In the genomic region with DNA sequence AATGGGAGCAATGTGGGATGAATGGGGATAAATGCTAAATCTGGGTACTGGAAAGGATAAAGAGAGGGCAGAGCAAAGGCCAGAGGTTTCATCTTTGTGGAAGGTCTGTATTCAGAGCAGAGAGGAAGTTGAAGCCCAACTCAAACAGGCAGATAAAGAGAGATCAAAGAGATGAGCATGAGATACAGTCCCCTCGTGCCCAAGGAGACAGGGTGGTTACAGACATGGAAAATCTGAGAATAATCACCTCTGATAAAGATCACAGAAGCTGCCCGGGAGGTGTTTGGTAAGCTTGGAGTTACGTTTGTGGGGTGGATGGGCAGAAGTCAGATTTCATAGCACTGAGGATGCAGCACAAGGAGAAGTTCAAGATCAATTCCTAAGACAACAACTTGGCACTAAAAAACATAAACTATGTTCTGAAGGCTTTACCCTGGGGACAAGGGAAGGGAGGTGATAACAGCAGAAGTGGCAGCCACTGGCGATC, we compare ENCODE assay signal across 8 cellular contexts. TPM values are rescaled to one million over a fixed set of nuclear protein-coding genes. Genes with fewer than 3 reads are reported as not detected.
DNase-seq lines count a peak whose midpoint lies in the region; ATAC-seq and TF ChIP-seq lines count a peak whose summit lies in the region.

No MANE protein-coding gene starts in this region.

- H3K4me2 ChIP-seq in osteoblast (ENCODE audit: insufficient read depth, low read length) = peak overlapping the region; percentile 96

- no peaks in the 10 kb centered on the region for H4K20me1 ChIP-seq in osteoblast (ENCODE audit: insufficient read depth, low read length)

- peaks cover 18% of the 10 kb centered on the region for H3K4me1 ChIP-seq in osteoblast (ENCODE audit: insufficient read depth, low read length)

- ATAC-seq in HG02884 (IDR thresholded peaks at IDR 0.05; ENCODE audit: unreplicated experiment) = peak; percentile 4

- peaks cover 5% of the 10 kb centered on the region for H3K79me2 ChIP-seq in osteoblast (ENCODE audit: insufficient read depth, low read length)

- peak in 1 of 56 donors; percentile 5 for TF ChIP-seq CTCF in dorsolateral prefrontal cortex (IDR thresholded peaks at IDR 0.05 in 54 of 56, conservative IDR thresholded peaks at IDR 0.05 in 2 of 56; ENCODE audit: low read depth in 1 of 56, partially characterized antibody in 56 of 56)
- no peak for TF ChIP-seq CTCF in osteoblast (IDR thresholded peaks at IDR 0.05; ENCODE audit: extremely low read depth, low read depth, low read length)

- H3K36me3 ChIP-seq in osteoblast (ENCODE audit: insufficient read depth, low read length) = no peaks in the 10 kb centered on the region

- peak overlapping the region; percentile 96 for H2AFZ ChIP-seq in osteoblast (ENCODE audit: low read length)

- peak overlapping the region in 57 of 59 donors; percentile 26 to 89 (median 72) for H3K27ac ChIP-seq in dorsolateral prefrontal cortex
- H3K27ac ChIP-seq in osteoblast (ENCODE audit: low read depth, low read length) = peak overlapping the region; percentile 84

- H3K4me3 ChIP-seq in dorsolateral prefrontal cortex = peak overlapping the region; percentile 47 to 89 (median 68)
- H3K4me3 ChIP-seq in osteoblast (ENCODE audit: insufficient read depth, low read length) = peak overlapping the region; percentile 85

- H3K27me3 ChIP-seq in dorsolateral prefrontal cortex (no peaks in the 10 kb centered on the region), osteoblast (ENCODE audit: insufficient read depth, low read length) (no peaks in the 10 kb centered on the region)

- H3K9me3 ChIP-seq in osteoblast (ENCODE audit: low read depth, low read length) = no peaks in the 10 kb centered on the region

- intact Hi-C loops in dorsolateral prefrontal cortex (cut with DNase I) = loop anchor here (2.0 to 5.0 kb wide), 2 partner anchors 59 to 69 kb away; partner anchors contain the start of gene ERAP1 (in 1 of the 2)

- DNase-seq in GM03348 (ENCODE audit: low spot score) = peak; percentile 15
- DNase-seq in T-helper 1 cell = peak in 3 of 5 donors; percentile 29 to 45 (median 37)
- DNase-seq in dorsolateral prefrontal cortex = no peak
- no peak for DNase-seq in osteoblast (ENCODE audit: insufficient read length, low spot score, missing footprints)
- DNase-seq in OCI-M2 (lab: John Stamatoyannopoulos, UW; ENCODE audit: unreplicated experiment) = no peak
- no peak for DNase-seq in DMS114 treated with DMSO at 0.1 percent for 48 hours (lab: John Stamatoyannopoulos, UW; ENCODE audit: unreplicated experiment)
- DNase-seq in NCI-H2196 (lab: John Stamatoyannopoulos, UW; ENCODE audit: unreplicated experiment) = no peak

RNA-seq across cellular contexts. Expression of gene ERAP2, which starts 0.5 kb away (rescaled TPM):
- 10 to 100 TPM in 3 of 120 experiments, 1 to 10 TPM in 115, under 1 TPM in 2; 0.80 to 12.9 (median 4.4) TPM for total RNA-seq in dorsolateral prefrontal cortex
- 5.6 and 84.7 TPM in 2 replicates for total RNA-seq in osteoblast

Comparison
In these comparisons a context has a peak if more than half of its experiments do, and no peak if none do; other contexts are left out.
1. DNase-seq: peak in GM03348 (single experiment) and T-helper 1 cell (3 of 5); none in dorsolateral prefrontal cortex (0 of 10), osteoblast (single experiment), OCI-M2 (single experiment), DMS114 treated with DMSO at 0.1 percent for 48 hours (single experiment) and NCI-H2196 (single experiment).